Comparison of ENCODE assay signal across 26 cellular contexts in the genomic region with DNA sequence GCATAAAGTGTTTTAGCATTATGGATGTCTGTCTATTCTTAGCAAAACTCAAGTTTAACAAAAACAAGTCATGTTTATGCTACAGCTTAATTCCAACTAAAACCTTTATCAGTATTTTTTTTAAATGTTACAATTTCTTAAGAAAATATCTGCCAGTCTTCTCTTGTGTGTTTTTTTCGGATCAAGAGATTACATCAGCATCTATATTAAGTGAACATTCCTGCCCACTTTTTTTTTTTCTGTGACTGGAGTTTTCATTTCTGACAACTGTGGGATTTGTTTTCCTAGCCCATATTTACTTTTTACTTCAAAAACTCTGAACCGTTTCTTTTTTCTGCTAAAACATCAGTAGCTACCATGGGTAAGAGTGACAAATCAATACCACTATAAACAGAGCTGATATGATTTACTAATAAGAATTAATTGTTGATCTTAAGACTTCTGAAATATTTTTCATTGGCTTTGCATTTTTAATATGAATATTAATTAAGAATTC.
"Had no signal": no experiment of that assay in that cellular context is flagged by ENCODE, and none has a peak within 500 bp of the region (broad histone marks: within the 10 kb centered on the region; RNA-seq: fewer than 3 reads in every experiment).

No MANE protein-coding gene starts in this region.

- H3K36me3 ChIP-seq: cardiac muscle cell, neutrophil, pancreas, prostate gland, spleen, suprapubic skin, transverse colon had no signal

- H3K27me3 ChIP-seq: cardiac muscle cell, neutrophil, pancreas, spleen, suprapubic skin, transverse colon had no signal

- H3K27ac ChIP-seq: cardiac muscle cell, neutrophil, pancreas, prostate gland, spleen, suprapubic skin, transverse colon, VCaP had no signal

- ATAC-seq: left cardiac atrium, left ventricle myocardium superior, mucosa of descending colon, pancreas had no signal

- H3K9me3 ChIP-seq: mucosa of descending colon, neutrophil, pancreas, prostate gland, suprapubic skin, transverse colon had no signal

- H3K4me1 ChIP-seq: pancreas, prostate gland, spleen, suprapubic skin, transverse colon had no signal

- H3K4me3 ChIP-seq: cardiac muscle cell, mucosa of descending colon, pancreas, prostate gland, spleen, suprapubic skin, transverse colon had no signal

- DNase-seq: activated CD4-positive, alpha-beta T cell treated with anti-CD3 and anti-CD28 coated beads for 4 hours; activated CD4-positive, alpha-beta T cell treated with anti-CD3 and anti-CD28 coated beads, Interleukin-2, amount 50 U/mL, for 4 hours; activated effector memory CD4-positive, alpha-beta T cell treated with Interleukin-2 at 50 U/mL for 16 hours; activated naive CD4-positive, alpha-beta T cell treated with Interleukin-2 at 50 U/mL for 16 hours; activated naive CD8-positive, alpha-beta T cell treated with anti-CD3 and anti-CD28 coated beads, Interleukin-2, amount 10 ng/mL, durations not matched to agents 7 days and 5 days; activated T-cell treated with anti-CD3 and anti-CD28 coated beads for 4 hours; cerebellar nuclear complex; cortex of kidney; foreskin fibroblast; head of caudate nucleus; hippocampal formation; left cardiac atrium; left ventricle myocardium superior; mucosa of descending colon; nephron progenitor cell; pancreas; retina; spleen; stimulated activated naive CD4-positive, alpha-beta T cell; T-helper 9 cell; transverse colon had no signal
